ENCODE assay signal across 12 cellular contexts in genomic region chr3:63872135-63872924, GRCh38. TPM values are rescaled to one million over a fixed set of nuclear protein-coding genes. Genes with fewer than 3 reads are reported as not detected.
DNase-seq lines count a peak whose midpoint lies in the region; ATAC-seq, FAIRE-seq and TF ChIP-seq lines count a peak whose summit lies in the region.
"Had no signal": no experiment of that assay in that cellular context is flagged by ENCODE, and none has a peak within 500 bp of the region (broad histone marks: within the 10 kb centered on the region; RNA-seq: fewer than 3 reads in every experiment).

No MANE protein-coding gene starts in this region.

- H2BK120ac ChIP-seq in trophoblast cell (ENCODE audit: insufficient read depth, low read length, poor library complexity), result no peak overlapping the region

- H3K9ac ChIP-seq in trophoblast cell (ENCODE audit: low read length) (no peak overlapping the region), kidney (ENCODE audit: low read length in 2 of 2) (no peak overlapping the region)

- no peak for FAIRE-seq in kidney (lab: Jason Lieb, UNC)

- H3K9me3 ChIP-seq in trophoblast cell (ENCODE audit: insufficient read depth, low read depth, low read length) (no peaks in the 10 kb centered on the region), kidney (ENCODE audit: control insufficient read depth in 1 of 2, low read length in 2 of 2) (no peaks in the 10 kb centered on the region)
- H3K9me3 ChIP-seq: esophagus muscularis mucosa, thyroid gland had no signal

- H3K18ac ChIP-seq in trophoblast cell (ENCODE audit: low read length), result no peak overlapping the region

- no peak overlapping the region for H4K8ac ChIP-seq in trophoblast cell (ENCODE audit: low read depth, low read length)

- H3K4me2 ChIP-seq in trophoblast cell (ENCODE audit: low read length), result no peak overlapping the region

- DNase-seq in GM03348 (ENCODE audit: low spot score) (peak; percentile 67), NCI-H69 (lab: John Stamatoyannopoulos, UW) (peak; percentile 9), dedifferentiated amniotic fluid mesenchymal stem cell (ENCODE audit: extremely low spot score) (peak; percentile 36), trophoblast cell (peak; percentile 69 to 88), NOMO-1 treated with DMSO at 0.1 percent for 48 hours (lab: John Stamatoyannopoulos, UW; ENCODE audit: unreplicated experiment) (no peak), kidney (no peak), mesenteric fat pad (ENCODE audit: low spot score) (no peak)
- DNase-seq: left ventricle myocardium superior, thyroid gland had no signal

- no peak for ATAC-seq in GM19452 (IDR thresholded peaks at IDR 0.05; ENCODE audit: unreplicated experiment)
- ATAC-seq: left ventricle myocardium superior had no signal

- H2AFZ ChIP-seq in trophoblast cell (ENCODE audit: insufficient read depth, low read length, poor library complexity), result no peak overlapping the region

- H3K23ac ChIP-seq in trophoblast cell (ENCODE audit: low read length), result no peak overlapping the region

- intact Hi-C loops in kidney (cut with DNase I), result no loop called here

- no peaks in the 10 kb centered on the region for H3K36me3 ChIP-seq in trophoblast cell (ENCODE audit: control insufficient read depth in 1 of 2, insufficient read depth in 2 of 2, low read length in 2 of 2)
- no peaks in the 10 kb centered on the region for H3K36me3 ChIP-seq in kidney (ENCODE audit: control insufficient read depth in 1 of 2, insufficient read depth in 2 of 2, low read length in 2 of 2)
- H3K36me3 ChIP-seq: cardiac muscle cell, esophagus muscularis mucosa, thyroid gland had no signal

- H3K79me2 ChIP-seq in trophoblast cell (ENCODE audit: control insufficient read depth, insufficient read depth, low read length, poor library complexity), result peaks cover 4% of the 10 kb centered on the region

- H3K27me3 ChIP-seq in trophoblast cell (ENCODE audit: insufficient read depth, low read length), result no peaks in the 10 kb centered on the region
- H3K27me3 ChIP-seq: cardiac muscle cell, esophagus muscularis mucosa, thyroid gland had no signal

- H2BK5ac ChIP-seq in trophoblast cell (ENCODE audit: low read depth, low read length, poor library complexity), result no peak overlapping the region

- H3K4me3 ChIP-seq in trophoblast cell (ENCODE audit: low read depth, low read length), result no peak overlapping the region
- no peak overlapping the region for H3K4me3 ChIP-seq in kidney (ENCODE audit: low read length in 2 of 2)
- H3K4me3 ChIP-seq: cardiac muscle cell, esophagus muscularis mucosa, thyroid gland had no signal

- H3K4me1 ChIP-seq in trophoblast cell (ENCODE audit: control insufficient read depth in 1 of 2, insufficient read depth in 2 of 2, low read length in 2 of 2) (peaks cover 2 to 4% of the 10 kb centered on the region in 2 experiments), kidney (ENCODE audit: control insufficient read depth in 1 of 2, insufficient read depth in 1 of 2, low read depth in 1 of 2, low read length in 2 of 2) (peaks cover 0 to 7% of the 10 kb centered on the region in 2 donors)

- no peak overlapping the region for H4K12ac ChIP-seq in trophoblast cell (ENCODE audit: low read depth, low read length)

- H3K79me1 ChIP-seq in trophoblast cell (ENCODE audit: low read length), result no peaks in the 10 kb centered on the region

- H2AK5ac ChIP-seq in trophoblast cell (ENCODE audit: low read length), result no peak overlapping the region

- H4K91ac ChIP-seq in trophoblast cell (ENCODE audit: low read depth, low read length), result no peak overlapping the region

- H3K27ac ChIP-seq in trophoblast cell (ENCODE audit: low read depth, low read length) (peak overlapping the region; percentile 44), kidney (ENCODE audit: low read depth in 2 of 2, low read length in 2 of 2) (no peak overlapping the region)
- H3K27ac ChIP-seq: cardiac muscle cell, esophagus muscularis mucosa, thyroid gland had no signal

- H3K4ac ChIP-seq in trophoblast cell (ENCODE audit: low read depth, low read length), result peak overlapping the region; percentile 41

- no peak overlapping the region for H3K14ac ChIP-seq in trophoblast cell (ENCODE audit: low read length)

- no peak for TF ChIP-seq CTCF in kidney (IDR thresholded peaks at IDR 0.05; ENCODE audit: borderline replicate concordance, extremely low read depth, insufficient read depth)

- H2BK12ac ChIP-seq in trophoblast cell (ENCODE audit: low read length), result peak overlapping the region; percentile 4

- WGBS in trophoblast cell (ENCODE audit: extremely low coverage, insufficient coverage, insufficient read length), result no CpG with 5 or more reads among the region's 2 CpGs

RNA-seq across cellular contexts. Expression of gene ATXN7, which starts 8.7 kb away (rescaled TPM):
- 28.9 and 29.8 TPM in 2 replicates for polyA plus RNA-seq in trophoblast cell (2013)
- total RNA-seq in kidney, result 36.4 TPM
- polyA plus RNA-seq in kidney (ENCODE audit: insufficient read depth, low read depth, low replicate concordance), result 1.4 TPM
- 42.3 TPM for total RNA-seq in mesenteric fat pad

RNA-seq across cellular contexts. Expression of gene THOC7, which starts 8.7 kb away (rescaled TPM):
- polyA plus RNA-seq in trophoblast cell (2013), result 75.7 and 78.6 TPM in 2 replicates
- 55.2 TPM for total RNA-seq in kidney
- 99.5 TPM for polyA plus RNA-seq in kidney (ENCODE audit: insufficient read depth, low read depth, low replicate concordance)
- 63.2 TPM for total RNA-seq in mesenteric fat pad

RNA-seq across cellular contexts. Expression of gene SCAANT1, which starts 39.9 kb away (rescaled TPM):
- polyA plus RNA-seq in trophoblast cell (2013), result 0.96 and 1.1 TPM in 2 replicates
- total RNA-seq in kidney (not detected), mesenteric fat pad (not detected)
- not detected for polyA plus RNA-seq in kidney (ENCODE audit: insufficient read depth, low read depth, low replicate concordance)
- total RNA-seq: cardiac muscle cell, esophagus muscularis mucosa, left ventricle myocardium superior, thyroid gland had no signal
- polyA plus RNA-seq: cardiac muscle cell had no signal

RNA-seq across cellular contexts. Expression of gene C3orf49, which starts 53.2 kb away (rescaled TPM):
- polyA plus RNA-seq in trophoblast cell (2013), result 0.07 TPM in 2 replicates
- total RNA-seq in kidney (not detected), mesenteric fat pad (not detected)
- not detected for polyA plus RNA-seq in kidney (ENCODE audit: insufficient read depth, low read depth, low replicate concordance)
- total RNA-seq: cardiac muscle cell, esophagus muscularis mucosa, left ventricle myocardium superior, thyroid gland had no signal
- polyA plus RNA-seq: cardiac muscle cell had no signal

Comparison
In these comparisons a context has a peak if more than half of its experiments do, and no peak if none do; other contexts are left out.
1. DNase-seq: peak in GM03348 (single experiment), NCI-H69 (single experiment), dedifferentiated amniotic fluid mesenchymal stem cell (single experiment) and trophoblast cell (2 of 2); none in NOMO-1 treated with DMSO at 0.1 percent for 48 hours (single experiment), kidney (single experiment) and mesenteric fat pad (single experiment).